In genomic region chr18:55779461-55779710, GRCh38 we compare ENCODE assay signal across 8 cellular contexts.
DNase-seq lines count a peak whose midpoint lies in the region; ATAC-seq and TF ChIP-seq lines count a peak whose summit lies in the region.

No MANE protein-coding gene starts in this region.

- H3K27me3 ChIP-seq in SJCRH30 (no peaks in the 10 kb centered on the region), sigmoid colon (no peaks in the 10 kb centered on the region), Karpas-422 (ENCODE audit: low read length) (no peaks in the 10 kb centered on the region)

- no peak for TF ChIP-seq POLR2A in sigmoid colon (IDR thresholded peaks at IDR 0.05)

- H3K36me3 ChIP-seq in SJCRH30 = no peaks in the 10 kb centered on the region
- H3K36me3 ChIP-seq in sigmoid colon = no peaks in the 10 kb centered on the region
- no peaks in the 10 kb centered on the region for H3K36me3 ChIP-seq in Karpas-422 (ENCODE audit: insufficient read depth, low read length)

- WGBS in sigmoid colon, 2 donors = 11 to 17% methylated on average over 8 of the region's 8 CpGs

- no peak overlapping the region for H3K9ac ChIP-seq in Karpas-422 (ENCODE audit: low read length)

- H4K20me1 ChIP-seq in Karpas-422 (ENCODE audit: insufficient read depth, low read depth, low read length) = no peaks in the 10 kb centered on the region

- no peak for TF ChIP-seq CTCF in sigmoid colon (IDR thresholded peaks at IDR 0.05)

- H3K27ac ChIP-seq in SJCRH30 = peak overlapping the region; percentile 70
- peak overlapping the region; percentile 10 to 65 (median 58) for H3K27ac ChIP-seq in sigmoid colon
- H3K27ac ChIP-seq in Karpas-422 (ENCODE audit: low read length) = no peak overlapping the region

- peak; percentile 15 for ATAC-seq in GM18907 (IDR thresholded peaks at IDR 0.05; ENCODE audit: unreplicated experiment)
- ATAC-seq in left cardiac atrium = peak; percentile 38
- ATAC-seq in GM18870 (IDR thresholded peaks at IDR 0.05; ENCODE audit: unreplicated experiment) = no peak

- DNase-seq in SJCRH30 = no peak
- DNase-seq in left cardiac atrium = peak; percentile 43
- no peak for DNase-seq in sigmoid colon
- DNase-seq in NCI-H1694 (lab: John Stamatoyannopoulos, UW) = no peak
- no peak for DNase-seq in occipital lobe (lab: John Stamatoyannopoulos, UW)
- no peak for DNase-seq in Karpas-422

- H3K9me3 ChIP-seq in SJCRH30 (replicated peaks) (no peaks in the 10 kb centered on the region), sigmoid colon (no peaks in the 10 kb centered on the region), Karpas-422 (ENCODE audit: low read length) (no peaks in the 10 kb centered on the region; the same call in 1 of the 2 replicates)

- intact Hi-C loops in left cardiac atrium (cut with DNase I) = no loop called here
- intact Hi-C loops in sigmoid colon (cut with DNase I) = no loop called here

- H3K4me2 ChIP-seq in Karpas-422 (ENCODE audit: low read depth, low read length, poor library complexity, severe bottlenecking) = no peak overlapping the region

- H3K79me2 ChIP-seq in Karpas-422 (ENCODE audit: low read length) = no peaks in the 10 kb centered on the region

- peaks cover 3% of the 10 kb centered on the region; the same call in 1 of the 2 replicates for H3K4me1 ChIP-seq in SJCRH30
- peaks cover 0 to 10% (median 0%) of the 10 kb centered on the region in 4 donors for H3K4me1 ChIP-seq in sigmoid colon
- H3K4me1 ChIP-seq in Karpas-422 (ENCODE audit: low read length) = peaks cover 18% of the 10 kb centered on the region

- H3K4me3 ChIP-seq in SJCRH30 (peak overlapping the region; percentile 61), sigmoid colon (peak overlapping the region; percentile 43 to 65 (median 60)), Karpas-422 (ENCODE audit: low read length) (no peak overlapping the region)

- H3K9me2 ChIP-seq in Karpas-422 (replicated peaks; ENCODE audit: insufficient read depth, low read length) = no peaks in the 10 kb centered on the region

- TF ChIP-seq EP300 in sigmoid colon (IDR thresholded peaks at IDR 0.05) = no peak

- H2AFZ ChIP-seq in Karpas-422 (ENCODE audit: low read length) = no peak overlapping the region
